Comparison of ENCODE assay signal across 15 cellular contexts in genomic region chr12:57722716-57723629, GRCh38. TPM values are rescaled to one million over a fixed set of nuclear protein-coding genes. Genes with fewer than 3 reads are reported as not detected.
DNase-seq lines count a peak whose midpoint lies in the region; ATAC-seq and TF ChIP-seq lines count a peak whose summit lies in the region.
"Had no signal": no experiment of that assay in that cellular context is flagged by ENCODE, and none has a peak within 500 bp of the region (broad histone marks: within the 10 kb centered on the region; RNA-seq: fewer than 3 reads in every experiment).

No MANE protein-coding gene starts in this region.

- no peaks in the 10 kb centered on the region for H3K9me3 ChIP-seq in CD4-positive, alpha-beta T cell (ENCODE audit: control insufficient read depth, low read length)
- H3K9me3 ChIP-seq in esophagus squamous epithelium: no peaks in the 10 kb centered on the region
- no peaks in the 10 kb centered on the region for H3K9me3 ChIP-seq in transverse colon
- H3K9me3 ChIP-seq: adrenal gland, HAP-1, upper lobe of right lung had no signal

- H3K27me3 Mint-ChIP-seq in CD4-positive, alpha-beta T cell: no peaks in the 10 kb centered on the region
- peaks cover 19% of the 10 kb centered on the region for H3K27me3 Mint-ChIP-seq in endothelial cell (ENCODE audit: unreplicated experiment)

- no peak for DNase-seq in CD4-positive, alpha-beta T cell
- DNase-seq in NCI-H2171 treated with DMSO at 0.1 percent for 48 hours (lab: John Stamatoyannopoulos, UW): peak; percentile 59
- no peak for DNase-seq in endothelial cell (ENCODE audit: low spot score)
- no peak for DNase-seq in esophagus squamous epithelium (lab: John Stamatoyannopoulos, UW)
- DNase-seq in GM10266 (ENCODE audit: extremely low spot score): no peak
- DNase-seq in transverse colon: no peak
- DNase-seq: C1 segment of cervical spinal cord, hippocampal formation, NCI-H1930, SIG-M5, upper lobe of right lung had no signal

- H3K36me3 Mint-ChIP-seq in CD4-positive, alpha-beta T cell (ENCODE audit: low read depth): peaks cover 69% of the 10 kb centered on the region
- peaks cover 41% of the 10 kb centered on the region for H3K36me3 Mint-ChIP-seq in endothelial cell (ENCODE audit: low read depth, unreplicated experiment)

- H3K4me3 Mint-ChIP-seq in CD4-positive, alpha-beta T cell: no peak overlapping the region
- H3K4me3 Mint-ChIP-seq in endothelial cell (ENCODE audit: unreplicated experiment): peak overlapping the region; percentile 7

- H3K4me1 Mint-ChIP-seq in CD4-positive, alpha-beta T cell (ENCODE audit: low read depth): peaks cover 27% of the 10 kb centered on the region
- peaks cover 25% of the 10 kb centered on the region for H3K4me1 Mint-ChIP-seq in endothelial cell (ENCODE audit: unreplicated experiment)

- peaks cover 8 to 26% (median 15%) of the 10 kb centered on the region in 3 donors for H3K4me1 ChIP-seq in esophagus squamous epithelium
- H3K4me1 ChIP-seq in transverse colon: peaks cover 3 to 17% (median 9%) of the 10 kb centered on the region in 4 donors
- H3K4me1 ChIP-seq: HAP-1 had no signal

- no peak for TF ChIP-seq POLR2A in esophagus squamous epithelium (IDR thresholded peaks at IDR 0.05)
- no peak for TF ChIP-seq POLR2A in transverse colon (IDR thresholded peaks at IDR 0.05)

- POLR2A ChIA-PET in CD4-positive, alpha-beta T cell (lab: Charles Lee): interaction anchor here (1.3 kb wide), 1 partner anchor 18 kb away, joined by 4 read pairs; no protein-coding TSS in a partner anchor

- 49 to 77% methylated on average over 8 to 11 of the region's 11 CpGs for WGBS in esophagus squamous epithelium, 2 donors
- WGBS in transverse colon (ENCODE audit: low coverage in 1 of 2), 2 donors: 26 to 62% methylated on average over 4 to 11 of the region's 11 CpGs

- no peak for TF ChIP-seq CTCF in 22Rv1 (IDR thresholded peaks at IDR 0.05)
- no peak for TF ChIP-seq CTCF in CD4-positive, alpha-beta T cell (IDR thresholded peaks at IDR 0.05)
- TF ChIP-seq CTCF in endothelial cell (IDR thresholded peaks at IDR 0.05; ENCODE audit: unreplicated experiment): no peak
- no peak for TF ChIP-seq CTCF in esophagus squamous epithelium (IDR thresholded peaks at IDR 0.05)
- TF ChIP-seq CTCF in GM10266 (IDR thresholded peaks at IDR 0.05; ENCODE audit: control insufficient read depth, insufficient read depth, low read depth, missing control alignments): no peak
- TF ChIP-seq CTCF in transverse colon (IDR thresholded peaks at IDR 0.05): no peak

- H3K27ac Mint-ChIP-seq in CD4-positive, alpha-beta T cell: peak overlapping the region; percentile 67
- no peak overlapping the region for H3K27ac Mint-ChIP-seq in endothelial cell (ENCODE audit: unreplicated experiment)

- H3K27me3 ChIP-seq in CD4-positive, alpha-beta T cell (ENCODE audit: control insufficient read depth, insufficient read depth, low read length): no peaks in the 10 kb centered on the region
- H3K27me3 ChIP-seq in esophagus squamous epithelium: peaks cover 0 to 7% (median 0%) of the 10 kb centered on the region in 4 donors
- peaks cover 12% of the 10 kb centered on the region for H3K27me3 ChIP-seq in transverse colon
- H3K27me3 ChIP-seq: adrenal gland, upper lobe of right lung had no signal

- H3K36me3 ChIP-seq in esophagus squamous epithelium: peaks cover 4 to 44% (median 35%) of the 10 kb centered on the region in 3 donors
- H3K36me3 ChIP-seq in transverse colon: peaks cover 0 to 20% (median 8%) of the 10 kb centered on the region in 4 donors

- in situ Hi-C loops in transverse colon (cut with MboI; ENCODE audit: low pct_ligation_motif_present in 1 of 4, low pct_unique_long_range_greater_than_20kb in 1 of 4, low sequenced_read_pairs in 3 of 4): no loop called here

- intact Hi-C loops in CD4-positive, alpha-beta T cell (cut with DNase I, micrococcal nuclease): no loop called here
- intact Hi-C loops in esophagus squamous epithelium (cut with DNase I) (no loop called here), transverse colon (cut with DNase I; ENCODE audit: low total_unique reads) (no loop called here)

- CTCF ChIA-PET in CD4-positive, alpha-beta T cell (lab: Charles Lee): interaction anchor here (0.7 kb wide), 1 partner anchor 15 kb away, joined by 3 read pairs; no protein-coding TSS in a partner anchor

- H3K27ac ChIP-seq in 22Rv1 (peak overlapping the region; percentile 52), esophagus squamous epithelium (no peak overlapping the region), transverse colon (no peak overlapping the region)
- H3K27ac ChIP-seq in CD4-positive, alpha-beta T cell (ENCODE audit: low read depth, low read length): peak overlapping the region; percentile 4
- H3K27ac ChIP-seq: adrenal gland, upper lobe of right lung had no signal

- no peaks in the 10 kb centered on the region for H3K9me3 Mint-ChIP-seq in CD4-positive, alpha-beta T cell
- H3K9me3 Mint-ChIP-seq in endothelial cell (ENCODE audit: unreplicated experiment): peaks cover under 1% of the 10 kb centered on the region

- no peak overlapping the region for H3K4me3 ChIP-seq in esophagus squamous epithelium
- H3K4me3 ChIP-seq in transverse colon: no peak overlapping the region
- H3K4me3 ChIP-seq: adrenal gland, HAP-1, upper lobe of right lung had no signal

- TF ChIP-seq EP300 in transverse colon (IDR thresholded peaks at IDR 0.05; ENCODE audit: low read depth): no peak

- ATAC-seq in CD4-positive, alpha-beta T cell (ENCODE audit: poor library complexity): no peak
- no peak for ATAC-seq in HG02884 (IDR thresholded peaks at IDR 0.05; ENCODE audit: unreplicated experiment)
- ATAC-seq: upper lobe of right lung had no signal

RNA-seq across cellular contexts. Expression of gene AGAP2, which starts 15.6 kb away (rescaled TPM):
- 10 to 100 TPM; 21.0 to 21.2 TPM for total RNA-seq in CD4-positive, alpha-beta T cell
- total RNA-seq in endothelial cell (ENCODE audit: unreplicated experiment): 27.0 TPM
- total RNA-seq in esophagus squamous epithelium: 1 to 10 TPM in 3 of 4 donors, under 1 TPM in 1; 0.88 to 2.3 (median 1.3) TPM
- 100 to 1,000 TPM in 1 of 4 donors, 1 to 10 TPM in 3; 1.2 to 125 (median 5.6) TPM for total RNA-seq in transverse colon

RNA-seq across cellular contexts. Expression of gene TSPAN31, which starts 21.9 kb away (rescaled TPM):
- total RNA-seq in CD4-positive, alpha-beta T cell: 10 to 100 TPM; 10.3 to 10.7 TPM
- total RNA-seq in endothelial cell (ENCODE audit: unreplicated experiment) (21.8 TPM), esophagus squamous epithelium (10 to 100 TPM; 37.2 to 62.5 (median 40.2) TPM), transverse colon (10 to 100 TPM; 20.6 to 73.3 (median 42.8) TPM)

RNA-seq across cellular contexts. Expression of gene OS9, which starts 29.0 kb away (rescaled TPM):
- 100 to 1,000 TPM; 108 to 112 TPM for total RNA-seq in CD4-positive, alpha-beta T cell
- total RNA-seq in endothelial cell (ENCODE audit: unreplicated experiment) (220 TPM), esophagus squamous epithelium (100 to 1,000 TPM; 151 to 231 (median 168) TPM), transverse colon (100 to 1,000 TPM; 187 to 362 (median 249) TPM)

RNA-seq across cellular contexts. Expression of gene CDK4, which starts 29.1 kb away (rescaled TPM):
- total RNA-seq in CD4-positive, alpha-beta T cell: 10 to 100 TPM in 1 of 2 experiments, 1 to 10 TPM in 1; 8.7 to 10.8 TPM
- total RNA-seq in endothelial cell (ENCODE audit: unreplicated experiment) (120 TPM), esophagus squamous epithelium (10 to 100 TPM; 42.8 to 96.9 (median 60.4) TPM), transverse colon (100 to 1,000 TPM in 1 of 4 donors, 10 to 100 TPM in 3; 20.9 to 194 (median 47.8) TPM)

RNA-seq across cellular contexts. Expression of gene MARCHF9, which starts 31.9 kb away (rescaled TPM):
- total RNA-seq in CD4-positive, alpha-beta T cell: 10 to 100 TPM; 39.9 to 40.8 TPM
- 2.3 TPM for total RNA-seq in endothelial cell (ENCODE audit: unreplicated experiment)
- 1 to 10 TPM; 3.6 to 8.4 (median 5.3) TPM for total RNA-seq in esophagus squamous epithelium
- total RNA-seq in transverse colon: 10 to 100 TPM in 2 of 4 donors, 1 to 10 TPM in 2; 1.5 to 24.1 (median 9.5) TPM

Comparison
In these comparisons a context has a peak if more than half of its experiments do, and no peak if none do; other contexts are left out.
1. H3K27ac ChIP-seq: peak in 22Rv1 (single experiment) and CD4-positive, alpha-beta T cell (single experiment); none in esophagus squamous epithelium (0 of 4) and transverse colon (0 of 4).